ENCODE assay signal across 9 cellular contexts in the genomic region with DNA sequence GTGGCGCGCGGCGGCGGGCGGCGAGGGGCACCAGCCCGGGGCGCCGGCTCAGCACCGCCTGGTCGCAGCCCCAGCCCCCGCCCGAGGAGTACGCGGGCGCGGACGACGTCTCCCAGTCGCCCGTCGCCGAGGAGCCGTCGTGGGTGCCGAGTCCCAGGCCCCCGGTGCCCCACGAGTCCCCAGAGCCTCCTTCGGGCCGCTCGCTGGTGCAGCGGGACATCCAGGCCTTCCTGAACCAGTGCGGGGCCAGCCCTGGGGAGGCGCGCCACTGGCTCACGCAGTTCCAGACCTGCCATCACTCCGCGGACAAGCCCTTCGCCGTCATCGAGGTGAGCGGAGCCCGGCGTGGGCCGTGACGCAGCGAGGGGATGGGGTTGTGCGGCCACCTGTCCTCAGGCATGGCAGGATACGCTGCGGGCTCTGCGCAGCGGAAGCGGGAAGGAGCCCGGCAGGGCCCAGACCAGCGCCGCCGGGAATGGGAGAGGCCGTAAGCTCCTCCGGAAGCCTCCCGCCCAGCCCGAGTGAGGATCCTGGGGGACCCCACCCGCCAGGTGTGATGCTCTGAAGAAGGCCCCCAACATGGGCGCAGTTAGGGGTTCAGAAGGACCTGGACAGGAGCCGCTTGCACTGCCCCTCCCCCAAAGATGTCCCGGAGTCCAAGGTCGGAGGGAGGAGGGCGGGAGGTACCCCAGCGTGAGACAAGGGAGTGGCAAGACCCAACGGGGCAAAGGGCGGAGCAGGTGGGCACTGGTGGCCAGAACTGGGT. TPM values are rescaled to one million over a fixed set of nuclear protein-coding genes. Genes with fewer than 3 reads are reported as not detected.
DNase-seq lines count a peak whose midpoint lies in the region; ATAC-seq, FAIRE-seq and TF ChIP-seq lines count a peak whose summit lies in the region.
"Had no signal": no experiment of that assay in that cellular context is flagged by ENCODE, and none has a peak within 500 bp of the region (broad histone marks: within the 10 kb centered on the region; RNA-seq: fewer than 3 reads in every experiment).

No MANE protein-coding gene starts in this region.

- no peak for TF ChIP-seq EP300 in ovary (IDR thresholded peaks at IDR 0.05)

- ATAC-seq in CD8-positive, alpha-beta T cell: no peak
- ATAC-seq in RWPE2 (ENCODE audit: low read depth) (peak; percentile 2; the same call in 1 of the 3 replicates), GM19467 (IDR thresholded peaks at IDR 0.05; ENCODE audit: unreplicated experiment) (no peak)

- H3K4me1 ChIP-seq in CD8-positive, alpha-beta T cell (ENCODE audit: insufficient read depth, low read length): peaks cover 30% of the 10 kb centered on the region
- peaks cover 14% of the 10 kb centered on the region for H3K4me1 ChIP-seq in RWPE2 (ENCODE audit: insufficient read depth, poor library complexity, severe bottlenecking)
- peaks cover 18 to 32% of the 10 kb centered on the region in 2 donors for H3K4me1 ChIP-seq in esophagus (ENCODE audit: control insufficient read depth in 2 of 2, insufficient read depth in 2 of 2, low read length in 1 of 2)
- peaks cover 10% of the 10 kb centered on the region for H3K4me1 ChIP-seq in ovary (ENCODE audit: insufficient read depth)

- DNase-seq in CD8-positive, alpha-beta T cell: peak in 1 of 7 experiments; percentile 32
- no peak for DNase-seq in RWPE2 (ENCODE audit: low spot score)
- DNase-seq in ovary: peak in 3 of 5 donors; percentile 28 to 43 (median 40)
- no peak for DNase-seq in NCI-H2227 treated with DMSO at 0.1 percent for 48 hours (lab: John Stamatoyannopoulos, UW)
- no peak for DNase-seq in NCI-H1436 treated with DMSO at 0.1 percent for 48 hours (lab: John Stamatoyannopoulos, UW)
- DNase-seq in urothelium cell line (ENCODE audit: low spot score): no peak
- DNase-seq: WERI-Rb-1 had no signal

- H3K4me3 Mint-ChIP-seq in CD8-positive, alpha-beta T cell: peak overlapping the region; percentile 88

- 3 to 4% methylated on average over 69 to 71 of the region's 71 CpGs for WGBS in esophagus, 2 donors
- 2 to 4% (median 3%) methylated on average over 35 to 71 of the region's 71 CpGs for WGBS in ovary, 3 donors

- no peaks in the 10 kb centered on the region for H3K36me3 ChIP-seq in CD8-positive, alpha-beta T cell (ENCODE audit: insufficient read depth, low read length)
- H3K36me3 ChIP-seq in RWPE2 (ENCODE audit: low read depth) (peaks cover 22% of the 10 kb centered on the region), esophagus (ENCODE audit: control insufficient read depth in 2 of 2, insufficient read depth in 2 of 2, low read length in 1 of 2) (no peaks in the 10 kb centered on the region), ovary (no peaks in the 10 kb centered on the region)

- H3K36me3 Mint-ChIP-seq in CD8-positive, alpha-beta T cell: peaks cover 2% of the 10 kb centered on the region

- intact Hi-C loops in CD8-positive, alpha-beta T cell (cut with DNase I, micrococcal nuclease): loop anchor here (5.0 kb wide), 1 partner anchor 182 kb away; a partner anchor contains a TSS
- intact Hi-C loops in ovary (cut with DNase I): loop anchor here in 1 of 4 donors (5.0 kb wide), 1 partner anchor 37 kb away; no protein-coding TSS in a partner anchor

- no peaks in the 10 kb centered on the region for H3K27me3 ChIP-seq in CD8-positive, alpha-beta T cell (ENCODE audit: insufficient read depth, low read length)
- H3K27me3 ChIP-seq in RWPE2 (ENCODE audit: insufficient read depth, poor library complexity, severe bottlenecking) (no peaks in the 10 kb centered on the region), esophagus (ENCODE audit: control insufficient read depth in 1 of 2, insufficient read depth in 2 of 2, low read length in 2 of 2) (peaks cover 0 to 5% of the 10 kb centered on the region in 2 donors), ovary (peaks cover 2% of the 10 kb centered on the region)

- POLR2A ChIA-PET in CD8-positive, alpha-beta T cell (lab: Charles Lee): no interaction called here

- H3K27me3 Mint-ChIP-seq in CD8-positive, alpha-beta T cell (ENCODE audit: low read depth): peaks cover 5% of the 10 kb centered on the region

- TF ChIP-seq CTCF in CD8-positive, alpha-beta T cell (IDR thresholded peaks at IDR 0.05): no peak
- no peak for TF ChIP-seq CTCF in RWPE2 (IDR thresholded peaks at IDR 0.05; ENCODE audit: poor library complexity, severe bottlenecking)
- no peak for TF ChIP-seq CTCF in ovary (IDR thresholded peaks at IDR 0.05)

- CTCF ChIA-PET in CD8-positive, alpha-beta T cell (lab: Charles Lee): no interaction called here

- no peak overlapping the region for H3K27ac ChIP-seq in CD8-positive, alpha-beta T cell (ENCODE audit: low read depth, low read length)
- H3K27ac ChIP-seq in RWPE2 (ENCODE audit: poor library complexity, severe bottlenecking): peak overlapping the region; percentile 64
- no peak overlapping the region for H3K27ac ChIP-seq in esophagus (ENCODE audit: low read depth in 2 of 2, low read length in 1 of 2)
- H3K27ac ChIP-seq in ovary: no peak overlapping the region
- H3K27ac ChIP-seq: WERI-Rb-1 had no signal

- H3K9me3 Mint-ChIP-seq in CD8-positive, alpha-beta T cell: no peaks in the 10 kb centered on the region

- peak overlapping the region; percentile 50 for H3K4me3 ChIP-seq in CD8-positive, alpha-beta T cell (ENCODE audit: low read depth, low read length)
- H3K4me3 ChIP-seq in RWPE2 (ENCODE audit: severe bottlenecking): peak overlapping the region; percentile 47
- H3K4me3 ChIP-seq in esophagus (ENCODE audit: low read depth in 1 of 2, low read length in 2 of 2): peak overlapping the region; percentile 41 to 44
- no peak overlapping the region for H3K4me3 ChIP-seq in ovary

- FAIRE-seq in urothelium cell line (lab: Jason Lieb, UNC): no peak

- no peak overlapping the region for H3K27ac Mint-ChIP-seq in CD8-positive, alpha-beta T cell

- TF ChIP-seq POLR2A in ovary (IDR thresholded peaks at IDR 0.05): no peak

- H3K4me1 Mint-ChIP-seq in CD8-positive, alpha-beta T cell (ENCODE audit: low read depth): peaks cover 21% of the 10 kb centered on the region

- H3K9me3 ChIP-seq in CD8-positive, alpha-beta T cell (ENCODE audit: low read length): no peaks in the 10 kb centered on the region
- H3K9me3 ChIP-seq in RWPE2 (ENCODE audit: severe bottlenecking) (no peaks in the 10 kb centered on the region), esophagus (ENCODE audit: control insufficient read depth in 2 of 2, insufficient read depth in 1 of 2, low read depth in 1 of 2, low read length in 1 of 2) (no peaks in the 10 kb centered on the region), ovary (no peaks in the 10 kb centered on the region)

RNA-seq across cellular contexts. Expression of a gene that starts 0.5 kb away (rescaled TPM):
- total RNA-seq in CD8-positive, alpha-beta T cell: under 1 TPM; 0.41 to 0.69 TPM
- polyA plus RNA-seq in esophagus (1 to 10 TPM in 1 of 2 donors, under 1 TPM in 1; 0.67 to 1.9 TPM), ovary (1 to 10 TPM in 1 of 2 donors, under 1 TPM in 1; 0.42 to 1.7 TPM)
- total RNA-seq in ovary: 1 to 10 TPM in 5 of 7 donors, under 1 TPM in 2; 0.33 to 1.6 (median 1.3) TPM

RNA-seq across cellular contexts. Expression of a gene that starts 9.8 kb away (rescaled TPM):
- total RNA-seq in CD8-positive, alpha-beta T cell: 1 to 10 TPM; 8.1 to 8.7 TPM
- polyA plus RNA-seq in esophagus: 10 to 100 TPM; 12.9 to 26.5 TPM
- 10 to 100 TPM; 19.9 to 35.3 (median 23.5) TPM for total RNA-seq in ovary
- 10 to 100 TPM; 20.5 to 32.3 TPM for polyA plus RNA-seq in ovary

RNA-seq across cellular contexts. Expression of a gene that starts 51.2 kb away (rescaled TPM):
- not detected for total RNA-seq in CD8-positive, alpha-beta T cell
- not detected for polyA plus RNA-seq in esophagus
- total RNA-seq in ovary: 1 to 10 TPM in 1 of 7 donors, under 1 TPM in 1, not detected in 5; 0.69 to 1.1 TPM
- polyA plus RNA-seq in ovary: under 1 TPM in 1 of 2 donors, not detected in 1; 0.18 TPM

Comparison
In these comparisons a context has a peak if more than half of its experiments do, and no peak if none do; other contexts are left out.
1. DNase-seq: peak in ovary (3 of 5); none in RWPE2 (single experiment), NCI-H2227 treated with DMSO at 0.1 percent for 48 hours (single experiment), NCI-H1436 treated with DMSO at 0.1 percent for 48 hours (single experiment) and urothelium cell line (single experiment).